13 cellular contexts compared by ENCODE assay signal in genomic region chr10:76150139-76150885, GRCh38.
DNase-seq lines count a peak whose midpoint lies in the region; FAIRE-seq and TF ChIP-seq lines count a peak whose summit lies in the region.
"Had no signal": no experiment of that assay in that cellular context is flagged by ENCODE, and none has a peak within 500 bp of the region (broad histone marks: within the 10 kb centered on the region; RNA-seq: fewer than 3 reads in every experiment).

No MANE protein-coding gene starts in this region.

- peaks cover 24% of the 10 kb centered on the region for H3K4me1 Mint-ChIP-seq in mesothelial cell of epicardium

- peak; percentile 80 for FAIRE-seq in urothelium cell line (lab: Jason Lieb, UNC)
- FAIRE-seq: A549 had no signal

- H3K27me3 Mint-ChIP-seq in mesothelial cell of epicardium (ENCODE audit: low read depth) = peaks cover 2% of the 10 kb centered on the region

- peak overlapping the region; percentile 68 for H3K27ac ChIP-seq in cardiac muscle cell
- no peak overlapping the region for H3K27ac ChIP-seq in left ventricle myocardium inferior (replicated peaks)
- H3K27ac ChIP-seq: A549, adrenal gland, suprapubic skin had no signal

- H3K36me3 Mint-ChIP-seq in mesothelial cell of epicardium = peaks cover 17% of the 10 kb centered on the region

- H3K4me3 ChIP-seq in cardiac muscle cell = no peak overlapping the region
- H3K4me3 ChIP-seq in left ventricle myocardium inferior = no peak overlapping the region
- no peak overlapping the region for H3K4me3 ChIP-seq in epithelial cell of esophagus (ENCODE audit: low read length)
- H3K4me3 ChIP-seq: A549, adrenal gland, suprapubic skin had no signal

- no peak overlapping the region for H3K4me3 Mint-ChIP-seq in mesothelial cell of epicardium

- peak overlapping the region; percentile 85 for H3K27ac Mint-ChIP-seq in mesothelial cell of epicardium

- H3K9me3 ChIP-seq in cardiac muscle cell (ENCODE audit: low read depth) (no peaks in the 10 kb centered on the region), left ventricle myocardium inferior (replicated peaks) (peaks cover 28% of the 10 kb centered on the region)
- H3K9me3 ChIP-seq: suprapubic skin had no signal

- H3K4me1 ChIP-seq in cardiac muscle cell (ENCODE audit: low read depth) (peaks cover 11% of the 10 kb centered on the region), left ventricle myocardium inferior (no peaks in the 10 kb centered on the region)
- H3K4me1 ChIP-seq: A549, adrenal gland, suprapubic skin had no signal

- H3K27me3 ChIP-seq in cardiac muscle cell = no peaks in the 10 kb centered on the region
- H3K27me3 ChIP-seq in left ventricle myocardium inferior (ENCODE audit: low read depth) = no peaks in the 10 kb centered on the region
- H3K27me3 ChIP-seq: adrenal gland, suprapubic skin had no signal

- intact Hi-C loops in left ventricle myocardium inferior (cut with micrococcal nuclease) = no loop called here

- no peak for TF ChIP-seq CTCF in cardiac muscle cell (IDR thresholded peaks at IDR 0.05; ENCODE audit: low read depth, low read length)
- TF ChIP-seq CTCF in left ventricle myocardium inferior (IDR thresholded peaks at IDR 0.05; ENCODE audit: borderline replicate concordance) = no peak
- no peak for TF ChIP-seq CTCF in epithelial cell of esophagus (IDR thresholded peaks at IDR 0.05; ENCODE audit: insufficient read depth, low read depth, low read length, missing control alignments)
- no peak for TF ChIP-seq CTCF in mesothelial cell of epicardium (IDR thresholded peaks at IDR 0.05; ENCODE audit: unreplicated experiment)

- DNase-seq in cardiac muscle cell (ENCODE audit: low read depth in 1 of 2, low spot score in 1 of 2) (peak; percentile 29 to 38), left ventricle myocardium inferior (no peak), epithelial cell of esophagus (ENCODE audit: low read depth) (peak; percentile 83), mesothelial cell of epicardium (ENCODE audit: low spot score in 2 of 2, unreplicated experiment in 2 of 2) (peak in 1 of 2 experiments; percentile 48), urothelium cell line (ENCODE audit: low spot score) (peak; percentile 83), NCI-H446 (lab: John Stamatoyannopoulos, UW) (no peak)
- DNase-seq in stimulated activated CD4-positive, alpha-beta T cell treated with anti-CD3 and anti-CD28 coated beads, Interleukin-2, amount 100 ng/mL, for 48 hours = no peak
- DNase-seq in effector CD4-positive, alpha-beta T cell = no peak
- DNase-seq: adrenal gland; NCI-H2081; stimulated activated CD4-positive, alpha-beta T cell treated with anti-CD3 and anti-CD28 coated beads, Interleukin-4, amount 100 ng/mL, for 1 hour had no signal

- H3K9me3 Mint-ChIP-seq in mesothelial cell of epicardium = peaks cover 32% of the 10 kb centered on the region

- H3K36me3 ChIP-seq in cardiac muscle cell (no peaks in the 10 kb centered on the region), left ventricle myocardium inferior (no peaks in the 10 kb centered on the region)
- H3K36me3 ChIP-seq: adrenal gland, suprapubic skin had no signal

Comparison
In these comparisons a context has a peak if more than half of its experiments do, and no peak if none do; other contexts are left out.
1. DNase-seq: peak in cardiac muscle cell (2 of 2), epithelial cell of esophagus (single experiment) and urothelium cell line (single experiment); none in left ventricle myocardium inferior (single experiment), stimulated activated CD4-positive, alpha-beta T cell treated with anti-CD3 and anti-CD28 coated beads, Interleukin-2, amount 100 ng/mL, for 48 hours (0 of 2), NCI-H446 (0 of 2) and effector CD4-positive, alpha-beta T cell (single experiment).